Comparison of ENCODE assay signal across 8 cellular contexts in the genomic region with DNA sequence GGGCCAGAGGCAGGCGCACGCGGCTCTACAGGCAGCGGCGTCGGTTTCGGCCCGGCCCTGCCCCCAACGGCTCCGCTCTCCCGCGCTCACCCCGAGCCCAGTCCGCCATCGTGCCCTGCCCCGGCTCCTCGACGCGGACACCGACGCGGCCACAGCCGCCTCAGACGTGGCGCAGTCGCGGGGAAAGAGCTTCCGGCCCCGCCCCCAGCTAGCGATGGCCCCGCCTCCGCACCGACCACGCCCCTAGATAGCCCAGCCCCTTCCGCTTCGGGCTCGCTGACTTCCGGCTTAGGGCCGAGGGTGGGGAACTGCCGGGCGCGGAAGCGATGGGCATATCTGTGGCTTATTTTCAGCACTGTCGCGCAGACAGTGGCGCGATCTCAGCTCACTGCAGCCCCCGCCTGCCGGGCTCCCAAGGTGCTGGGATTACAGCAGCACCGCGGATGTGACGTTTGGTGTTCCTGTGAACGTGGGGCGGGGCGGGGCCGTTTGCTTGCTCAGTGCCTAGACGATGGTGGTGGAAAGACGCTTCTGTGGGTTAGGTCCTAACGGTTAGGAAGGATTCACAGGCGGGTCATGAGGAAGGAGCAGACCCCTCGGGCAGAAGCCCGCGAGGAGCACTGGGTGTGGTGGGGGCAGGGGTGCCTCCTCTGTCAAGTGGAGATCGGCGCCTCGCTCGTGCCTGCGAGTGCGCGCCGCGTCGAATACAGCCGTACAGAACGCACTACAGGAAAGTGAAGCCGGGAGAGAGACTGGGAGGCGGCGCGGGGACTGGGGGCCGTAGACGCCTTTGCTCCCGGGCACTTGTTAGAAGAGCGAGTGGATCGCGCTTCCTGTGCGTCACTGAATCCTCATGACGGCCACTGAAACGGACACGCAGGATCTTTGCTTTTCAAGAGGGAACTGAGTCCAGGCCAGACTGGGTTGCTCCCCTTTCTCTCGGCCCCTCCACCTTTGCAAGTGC. TPM values are rescaled to one million over a fixed set of nuclear protein-coding genes. Genes with fewer than 3 reads are reported as not detected.
DNase-seq lines count a peak whose midpoint lies in the region; ATAC-seq, FAIRE-seq and TF ChIP-seq lines count a peak whose summit lies in the region.

A gene with protein sequence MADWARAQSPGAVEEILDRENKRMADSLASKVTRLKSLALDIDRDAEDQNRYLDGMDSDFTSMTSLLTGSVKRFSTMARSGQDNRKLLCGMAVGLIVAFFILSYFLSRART (minus strand): TSS at position 187 of the 964 bp plus-strand sequence. CDS start 78 bp downstream, at position 109.
A gene (plus strand): TSS at position 496 of the 964 bp plus-strand sequence. CDS start 1,147 bp downstream, outside the sequence.

- peak within 1 kb of the TSS; percentile 96 for H3K27ac ChIP-seq in keratinocyte (ENCODE audit: control insufficient read depth, insufficient read depth, low read length)

- H3K4me1 ChIP-seq in keratinocyte (ENCODE audit: control insufficient read depth, extremely low read depth, insufficient read depth, low read length) = peaks cover 24% of the 10 kb centered on the region

- H3K4me2 ChIP-seq in keratinocyte (ENCODE audit: control insufficient read depth, extremely low read depth, insufficient read depth, low read depth, low read length) = peak within 1 kb of the TSS; percentile 97

- peaks cover 77% of the 10 kb centered on the region for H3K79me2 ChIP-seq in keratinocyte (ENCODE audit: control insufficient read depth, insufficient read depth, low read length)

- DNase-seq in AG10803 (ENCODE audit: low read depth) = peak; percentile 99
- DNase-seq in NCI-H460 (ENCODE audit: extremely low read depth, low read depth) = peak; percentile 89
- DNase-seq in activated CD4-positive, CD25-positive, alpha-beta regulatory T cell treated with anti-CD3 and anti-CD28 coated beads, Interleukin-2, amount 50 U/mL, for 72 hours = peak; percentile 94
- peak; percentile 90 to 95 for DNase-seq in cerebellar nuclear complex (lab: John Stamatoyannopoulos, UW)
- DNase-seq in keratinocyte (ENCODE audit: low read depth, low spot score) = peak; percentile 90
- DNase-seq in stimulated activated CD4-positive, alpha-beta T cell treated with anti-CD3 and anti-CD28 coated beads, Interleukin-15, amount 100 ng/mL, for 1 hour (ENCODE audit: low read depth in 1 of 2, low spot score in 1 of 2) = peak; percentile 92 to 97

- peaks cover 8% of the 10 kb centered on the region for H4K20me1 ChIP-seq in keratinocyte (ENCODE audit: control insufficient read depth, extremely low read depth, insufficient read depth, low read length)

- TF ChIP-seq CTCF in AG10803 (conservative IDR thresholded peaks at IDR 0.05; ENCODE audit: low read length) (no peak), keratinocyte (optimal IDR thresholded peaks at IDR 0.05 in 1 of 3, IDR thresholded peaks at IDR 0.05 in 1 of 3, conservative IDR thresholded peaks at IDR 0.05 in 1 of 3; ENCODE audit: extremely low read depth in 1 of 3, insufficient read depth in 2 of 3, low read length in 3 of 3) (no peak)

- H2AFZ ChIP-seq in keratinocyte (ENCODE audit: control insufficient read depth, low read length) = peak within 1 kb of the TSS; percentile 80

- peak within 1 kb of the TSS; percentile 99 for H3K4me3 ChIP-seq in AG10803 (ENCODE audit: low read length)
- H3K4me3 ChIP-seq in keratinocyte (ENCODE audit: control insufficient read depth in 2 of 3, extremely low read depth in 1 of 3, insufficient read depth in 2 of 3, low read depth in 1 of 3, low read length in 3 of 3) = peak within 1 kb of the TSS; percentile 89 to 94 (median 90)

- no peaks in the 10 kb centered on the region for H3K9me3 ChIP-seq in keratinocyte (ENCODE audit: control insufficient read depth, low read depth, low read length)

- no peaks in the 10 kb centered on the region for H3K27me3 ChIP-seq in keratinocyte (ENCODE audit: control insufficient read depth, extremely low read depth, insufficient read depth, low read length)

- H3K36me3 ChIP-seq in keratinocyte (ENCODE audit: control insufficient read depth in 2 of 2, extremely low read depth in 1 of 2, insufficient read depth in 2 of 2, low read length in 2 of 2) = peaks cover 44 to 57% of the 10 kb centered on the region in 2 experiments

- H3K9ac ChIP-seq in keratinocyte (ENCODE audit: control insufficient read depth, extremely low read depth, insufficient read depth, low read length) = peak within 1 kb of the TSS; percentile 85

- dilution Hi-C loops in keratinocyte (cut with MboI; ENCODE audit: extremely low pct_ligation_motif_present, low sequenced_read_pairs) = no loop called here

- H3K9me1 ChIP-seq in keratinocyte (ENCODE audit: control insufficient read depth, extremely low read depth, insufficient read depth, low read length) = peaks cover 2% of the 10 kb centered on the region

- ATAC-seq in GM19043 (IDR thresholded peaks at IDR 0.05; ENCODE audit: low read depth, unreplicated experiment) (peak; percentile 73), HG03378 (IDR thresholded peaks at IDR 0.05; ENCODE audit: unreplicated experiment) (peak; percentile 76)

- FAIRE-seq in keratinocyte (lab: Jason Lieb, UNC) = peak; percentile 57

RNA-seq across cellular contexts. Expression of the first gene that starts in this region (rescaled TPM):
- total RNA-seq in NCI-H460 (2014; rRNA removed; shearing (Covaris generic)) = 16.5 and 16.8 TPM in 2 replicates
- 12.3 and 27.8 TPM in 2 replicates for polyA plus RNA-seq in NCI-H460 (2014; cell fraction: nucleus; rRNA removed)
- polyA plus RNA-seq in keratinocyte = 27.0 to 44.8 TPM (median 36.6 TPM) in 3 replicates
- 21.8 TPM for polyA plus RNA-seq in keratinocyte (2011; ENCODE audit: low read depth)
- 36.2 and 40.9 TPM in 2 replicates for polyA plus RNA-seq in keratinocyte (2011; cell fraction: cytosol; rRNA removed)
- 45.5 and 54.8 TPM in 2 replicates for polyA plus RNA-seq in keratinocyte (2011; cell fraction: nucleus; rRNA removed)
- polyA plus RNA-seq in keratinocyte (2012; ENCODE audit: low replicate concordance) = 21.0 and 26.0 TPM in 2 replicates
- polyA minus RNA-seq in keratinocyte = 34.3 to 70.7 TPM (median 42.7 TPM) in 3 replicates
- polyA minus RNA-seq in keratinocyte (2011; cell fraction: cytosol; rRNA and poly(A)+ RNA removed) = 23.6 TPM
- 12.5 and 22.6 TPM in 2 replicates for polyA minus RNA-seq in keratinocyte (2011; cell fraction: nucleus; rRNA and poly(A)+ RNA removed)

RNA-seq across cellular contexts. Expression of the second gene that starts in this region (rescaled TPM):
- total RNA-seq in NCI-H460 (2014; rRNA removed; shearing (Covaris generic)) = 53.9 and 82.0 TPM in 2 replicates
- 114 and 177 TPM in 2 replicates for polyA plus RNA-seq in NCI-H460 (2014; cell fraction: nucleus; rRNA removed)
- 120 to 196 TPM (median 129 TPM) in 3 replicates for polyA plus RNA-seq in keratinocyte
- polyA plus RNA-seq in keratinocyte (2011; ENCODE audit: low read depth) = 16.1 TPM
- 130 and 138 TPM in 2 replicates for polyA plus RNA-seq in keratinocyte (2011; cell fraction: cytosol; rRNA removed)
- polyA plus RNA-seq in keratinocyte (2011; cell fraction: nucleus; rRNA removed) = 218 and 272 TPM in 2 replicates
- polyA plus RNA-seq in keratinocyte (2012; ENCODE audit: low replicate concordance) = 72.8 and 112 TPM in 2 replicates
- 179 to 492 TPM (median 229 TPM) in 3 replicates for polyA minus RNA-seq in keratinocyte
- polyA minus RNA-seq in keratinocyte (2011; cell fraction: cytosol; rRNA and poly(A)+ RNA removed) = 194 TPM
- polyA minus RNA-seq in keratinocyte (2011; cell fraction: nucleus; rRNA and poly(A)+ RNA removed) = 132 and 151 TPM in 2 replicates

Comparison
In these comparisons a context has a peak if more than half of its experiments do, and no peak if none do; other contexts are left out.
1. Peak in every context shown above with its lines: DNase-seq, ATAC-seq, H3K4me3 ChIP-seq and H3K27ac ChIP-seq.